ENCODE assay signal across 8 cellular contexts in the genomic region with DNA sequence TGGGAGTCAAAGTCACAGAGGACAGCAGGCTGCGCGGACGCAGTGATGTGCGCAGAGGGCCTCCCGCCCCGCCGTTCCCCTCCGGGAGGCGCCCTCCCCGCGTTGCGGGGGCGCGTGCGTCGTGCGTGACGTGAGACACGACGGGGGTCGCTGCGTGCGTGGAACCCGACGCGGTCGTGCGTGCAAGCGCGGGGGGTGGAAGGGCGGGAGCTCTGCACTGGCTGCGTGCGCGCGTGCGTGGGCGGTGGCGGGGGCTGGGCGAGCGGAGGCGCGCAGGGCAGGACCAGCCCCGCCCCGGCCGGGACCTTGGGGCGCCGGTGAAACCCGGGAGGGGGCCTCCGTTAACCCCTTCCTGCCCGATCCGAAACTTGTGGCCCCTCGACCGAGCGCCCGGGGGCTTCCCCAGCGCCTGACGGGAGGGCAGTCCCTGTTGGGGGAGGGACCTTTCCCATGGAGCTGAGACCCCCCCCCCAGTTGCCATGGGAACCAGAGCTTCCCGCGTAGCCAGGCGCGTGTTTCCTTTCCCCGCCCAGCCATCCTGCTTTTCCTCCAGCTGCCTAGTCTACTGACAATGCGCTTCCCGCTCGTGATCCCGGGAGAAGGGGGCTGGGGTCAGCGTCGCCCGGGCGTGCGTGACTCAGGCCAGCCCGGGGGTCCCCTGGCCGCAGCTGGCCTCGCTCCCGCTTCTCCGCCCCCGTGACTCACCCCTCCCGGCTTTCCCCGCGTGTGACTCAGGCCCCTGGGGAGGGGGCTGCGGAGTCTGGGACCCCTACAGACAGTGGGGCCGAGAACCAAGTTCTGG. TPM values are rescaled to one million over a fixed set of nuclear protein-coding genes. Genes with fewer than 3 reads are reported as not detected.
DNase-seq lines count a peak whose midpoint lies in the region; ATAC-seq and TF ChIP-seq lines count a peak whose summit lies in the region.

No MANE protein-coding gene starts in this region.

- peak overlapping the region; percentile 54 for H3K4me3 ChIP-seq in GM12864 (ENCODE audit: low read depth, low read length)
- peak overlapping the region; percentile 9 for H3K4me3 ChIP-seq in mucosa of descending colon

- no peak for DNase-seq in GM12864 (ENCODE audit: low read depth)
- peak; percentile 68 for DNase-seq in NK-92 treated with Interleukin-12 subunit alpha and Interleukin-12 subunit beta, amount 100 ng/mL, for 24 hours (lab: John Stamatoyannopoulos, UW)
- peak; percentile 95 for DNase-seq in activated CD8-positive, alpha-beta memory T cell treated with anti-CD3 and anti-CD28 coated beads, Interleukin-2, amount 50 U/mL, for 4 hours
- peak; percentile 83 for DNase-seq in epidermal melanocyte (ENCODE audit: insufficient read length, low spot score)
- DNase-seq in mucosa of descending colon: peak; percentile 87 to 94 (median 90)
- peak; percentile 89 to 95 for DNase-seq in stimulated activated CD8-positive, alpha-beta memory T cell treated with anti-CD3 and anti-CD28 coated beads, Interleukin-2, amount 100 ng/mL, for 48 hours (ENCODE audit: low read depth in 2 of 2)
- no peak for DNase-seq in OCI-M2 (lab: John Stamatoyannopoulos, UW; ENCODE audit: unreplicated experiment)

- no peaks in the 10 kb centered on the region for H3K36me3 ChIP-seq in mucosa of descending colon (ENCODE audit: low read depth)

- no peaks in the 10 kb centered on the region for H3K9me3 ChIP-seq in mucosa of descending colon

- intact Hi-C loops in mucosa of descending colon (cut with DNase I, micrococcal nuclease): no loop called here

- peak; percentile 39 for ATAC-seq in HG03103 (IDR thresholded peaks at IDR 0.05; ENCODE audit: low read depth, unreplicated experiment)
- ATAC-seq in mucosa of descending colon: peak; percentile 62

- peak; percentile 13 for TF ChIP-seq CTCF in GM12864 (IDR thresholded peaks at IDR 0.05; ENCODE audit: low read depth, low read length, missing control alignments)
- TF ChIP-seq CTCF in mucosa of descending colon (IDR thresholded peaks at IDR 0.05): no peak

- H3K4me1 ChIP-seq in mucosa of descending colon (ENCODE audit: low read depth): peaks cover 60% of the 10 kb centered on the region

RNA-seq across cellular contexts. Expression of a gene that starts 7.3 kb away (rescaled TPM):
- total RNA-seq in mucosa of descending colon: 10 to 100 TPM; 52.2 to 91.9 (median 69.0) TPM

RNA-seq across cellular contexts. Expression of a gene that starts 8.7 kb away (rescaled TPM):
- total RNA-seq in mucosa of descending colon: 100 to 1,000 TPM; 170 to 191 (median 191) TPM

RNA-seq across cellular contexts. Expression of a gene that starts 19.0 kb away (rescaled TPM):
- 100 to 1,000 TPM; 225 to 266 (median 256) TPM for total RNA-seq in mucosa of descending colon

RNA-seq across cellular contexts. Expression of a gene that starts 19.2 kb away (rescaled TPM):
- total RNA-seq in mucosa of descending colon: 10 to 100 TPM in 1 of 3 donors, 1 to 10 TPM in 2; 1.5 to 10.4 (median 2.7) TPM

RNA-seq across cellular contexts. Expression of a gene that starts 23.8 kb away (rescaled TPM):
- total RNA-seq in mucosa of descending colon: 10 to 100 TPM in 1 of 3 donors, 1 to 10 TPM in 2; 5.5 to 12.4 (median 6.5) TPM

Comparison
In these comparisons a context has a peak if more than half of its experiments do, and no peak if none do; other contexts are left out.
1. DNase-seq: peak in NK-92 treated with Interleukin-12 subunit alpha and Interleukin-12 subunit beta, amount 100 ng/mL, for 24 hours (single experiment), activated CD8-positive, alpha-beta memory T cell treated with anti-CD3 and anti-CD28 coated beads, Interleukin-2, amount 50 U/mL, for 4 hours (single experiment), epidermal melanocyte (single experiment), mucosa of descending colon (3 of 3) and stimulated activated CD8-positive, alpha-beta memory T cell treated with anti-CD3 and anti-CD28 coated beads, Interleukin-2, amount 100 ng/mL, for 48 hours (2 of 2); none in GM12864 (single experiment) and OCI-M2 (single experiment).